8 cellular contexts compared by ENCODE assay signal in genomic region chr5:75668348-75668895, GRCh38. TPM values are rescaled to one million over a fixed set of nuclear protein-coding genes. Genes with fewer than 3 reads are reported as not detected.
DNase-seq lines count a peak whose midpoint lies in the region; ATAC-seq and TF ChIP-seq lines count a peak whose summit lies in the region.

No MANE protein-coding gene starts in this region.

- no peak overlapping the region for H3K4me3 Mint-ChIP-seq in activated naive CD4-positive, alpha-beta T cell treated with anti-CD3 and anti-CD28 coated beads for 36 hours

- intact Hi-C loops in activated naive CD4-positive, alpha-beta T cell treated with anti-CD3 and anti-CD28 coated beads for 36 hours (cut with micrococcal nuclease): loop anchor here (2.0 to 5.0 kb wide), 5 partner anchors 158 to 731 kb away; partner anchors contain the start of genes CERT1, GCNT4, HMGCR and POLK
- intact Hi-C loops in colonic mucosa (cut with DNase I): no loop called here

- CTCF ChIA-PET in activated naive CD4-positive, alpha-beta T cell treated with anti-CD3 and anti-CD28 coated beads for 36 hours (lab: Charles Lee): interaction anchor here (0.7 to 1.6 kb wide), 4 partner anchors 9 to 618 kb away, joined by 3 to 4 read pairs (median 3); no protein-coding TSS in a partner anchor

- peak overlapping the region; percentile 46 for H3K4me2 ChIP-seq in KMS-11

- H3K9me3 ChIP-seq in colonic mucosa (no peaks in the 10 kb centered on the region), thoracic aorta (no peaks in the 10 kb centered on the region)

- no peak for DNase-seq in activated naive CD4-positive, alpha-beta T cell treated with anti-CD3 and anti-CD28 coated beads for 36 hours
- DNase-seq in activated naive CD4-positive, alpha-beta T cell (lab: John Stamatoyannopoulos, UW): no peak
- DNase-seq in colonic mucosa (no peak), thoracic aorta (ENCODE audit: low spot score) (no peak), NCI-H2171 treated with DMSO at 0.1 percent for 48 hours (lab: John Stamatoyannopoulos, UW) (no peak), HK-2 (ENCODE audit: unreplicated experiment) (no peak), NCI-H524 treated with DMSO at 0.1 percent for 48 hours (lab: John Stamatoyannopoulos, UW) (no peak)

- no peak overlapping the region for H3K4me3 ChIP-seq in KMS-11 (IDR thresholded peaks at IDR 0.05; ENCODE audit: insufficient read depth, low read depth, low read length)
- no peak overlapping the region for H3K4me3 ChIP-seq in colonic mucosa
- peak overlapping the region; percentile 41 for H3K4me3 ChIP-seq in thoracic aorta

- H3K9ac ChIP-seq in KMS-11: no peak overlapping the region
- no peak overlapping the region for H3K9ac ChIP-seq in colonic mucosa (ENCODE audit: low read depth in 2 of 2, low read length in 2 of 2)

- peaks cover 30% of the 10 kb centered on the region for H3K4me1 Mint-ChIP-seq in activated naive CD4-positive, alpha-beta T cell treated with anti-CD3 and anti-CD28 coated beads for 36 hours (ENCODE audit: low read depth)

- peak overlapping the region; percentile 56 for H3K27ac Mint-ChIP-seq in activated naive CD4-positive, alpha-beta T cell treated with anti-CD3 and anti-CD28 coated beads for 36 hours

- TF ChIP-seq CTCF in KMS-11 (conservative IDR thresholded peaks at IDR 0.05; ENCODE audit: low read depth, low read length) (no peak), colonic mucosa (IDR thresholded peaks at IDR 0.05) (no peak), thoracic aorta (IDR thresholded peaks at IDR 0.05) (no peak)

- H4K20me1 ChIP-seq in KMS-11 (ENCODE audit: insufficient read depth): no peaks in the 10 kb centered on the region

- H2AFZ ChIP-seq in KMS-11 (ENCODE audit: low read depth): peak overlapping the region; percentile 74

- peaks cover 5% of the 10 kb centered on the region for H3K36me3 Mint-ChIP-seq in activated naive CD4-positive, alpha-beta T cell treated with anti-CD3 and anti-CD28 coated beads for 36 hours (ENCODE audit: low read depth)

- H3K36me3 ChIP-seq in KMS-11 (ENCODE audit: insufficient read depth): no peaks in the 10 kb centered on the region
- H3K36me3 ChIP-seq in colonic mucosa: no peaks in the 10 kb centered on the region
- H3K36me3 ChIP-seq in thoracic aorta: no peaks in the 10 kb centered on the region

- no peaks in the 10 kb centered on the region for H3K79me2 ChIP-seq in KMS-11 (ENCODE audit: insufficient read depth, low read depth)

- no peak for ATAC-seq in thoracic aorta (ENCODE audit: insufficient number of reproducible peaks, low FRiP score, low read depth)

- no peaks in the 10 kb centered on the region for H3K27me3 Mint-ChIP-seq in activated naive CD4-positive, alpha-beta T cell treated with anti-CD3 and anti-CD28 coated beads for 36 hours (ENCODE audit: low read depth)

- H3K27me3 ChIP-seq in KMS-11 (ENCODE audit: insufficient read depth, low read depth): no peaks in the 10 kb centered on the region
- no peaks in the 10 kb centered on the region for H3K27me3 ChIP-seq in colonic mucosa
- H3K27me3 ChIP-seq in thoracic aorta (replicated peaks; ENCODE audit: insufficient read depth): no peaks in the 10 kb centered on the region

- no peak overlapping the region for H3K27ac ChIP-seq in KMS-11
- H3K27ac ChIP-seq in colonic mucosa: peak overlapping the region; percentile 42
- H3K27ac ChIP-seq in thoracic aorta: no peak overlapping the region

- H3K4me1 ChIP-seq in KMS-11 (ENCODE audit: low read depth, poor library complexity, severe bottlenecking): peaks cover 11% of the 10 kb centered on the region
- H3K4me1 ChIP-seq in colonic mucosa: no peaks in the 10 kb centered on the region
- H3K4me1 ChIP-seq in thoracic aorta (ENCODE audit: control insufficient read depth in 1 of 2, low read depth in 2 of 2): peaks cover 10 to 18% of the 10 kb centered on the region in 2 donors

- H3K9me3 Mint-ChIP-seq in activated naive CD4-positive, alpha-beta T cell treated with anti-CD3 and anti-CD28 coated beads for 36 hours: no peaks in the 10 kb centered on the region

RNA-seq across cellular contexts. Expression of gene POC5, which starts 48.8 kb away (rescaled TPM):
- 10 to 100 TPM; 17.5 to 17.7 TPM for total RNA-seq in activated naive CD4-positive, alpha-beta T cell treated with anti-CD3 and anti-CD28 coated beads for 36 hours
- total RNA-seq in colonic mucosa (1 to 10 TPM; 5.8 to 8.8 TPM), thoracic aorta (10 to 100 TPM in 1 of 2 donors, 1 to 10 TPM in 1; 5.1 to 18.4 TPM)

RNA-seq across cellular contexts. Expression of gene ANKDD1B, which starts 57.2 kb away (rescaled TPM):
- total RNA-seq in activated naive CD4-positive, alpha-beta T cell treated with anti-CD3 and anti-CD28 coated beads for 36 hours: not detected
- total RNA-seq in colonic mucosa: 1 to 10 TPM; 3.6 to 6.3 TPM
- 1 to 10 TPM in 1 of 2 donors, not detected in 1; 1.6 TPM for total RNA-seq in thoracic aorta
